ENCODE assay signal across 18 cellular contexts in genomic region chr2:15797231-15797945, GRCh38.
DNase-seq lines count a peak whose midpoint lies in the region; FAIRE-seq and TF ChIP-seq lines count a peak whose summit lies in the region.
"Had no signal": no experiment of that assay in that cellular context is flagged by ENCODE, and none has a peak within 500 bp of the region (broad histone marks: within the 10 kb centered on the region; RNA-seq: fewer than 3 reads in every experiment).

No MANE protein-coding gene starts in this region.

- no peak overlapping the region for H3K4me2 ChIP-seq in OCI-LY3 (ENCODE audit: low read length)
- H3K4me2 ChIP-seq: BLaER1, hepatocyte had no signal

- H3K4me3 ChIP-seq in BE2C (ENCODE audit: low read depth, low read length), result no peak overlapping the region
- no peak overlapping the region for H3K4me3 ChIP-seq in OCI-LY3 (ENCODE audit: low read length)
- no peak overlapping the region for H3K4me3 ChIP-seq in kidney (ENCODE audit: low read length in 2 of 2)
- no peak overlapping the region for H3K4me3 ChIP-seq in stomach
- H3K4me3 ChIP-seq: BLaER1, hepatocyte, lung had no signal

- no peaks in the 10 kb centered on the region for H3K27me3 ChIP-seq in BE2C
- peaks cover 17% of the 10 kb centered on the region for H3K27me3 ChIP-seq in OCI-LY3 (ENCODE audit: low read depth, low read length)
- peaks cover 0 to 20% (median 0%) of the 10 kb centered on the region in 3 donors for H3K27me3 ChIP-seq in stomach
- H3K27me3 ChIP-seq: BLaER1, hepatocyte had no signal

- DNase-seq in BE2C (peak; percentile 30), kidney (no peak), SKM-1 treated with dmso at 0.1 percent for 144 hours (lab: John Stamatoyannopoulos, UW; ENCODE audit: unreplicated experiment) (no peak), KBM-7 (no peak), stomach (no peak)
- DNase-seq in stimulated activated CD8-positive, alpha-beta memory T cell treated with anti-CD3 and anti-CD28 coated beads, Interleukin-4, amount 100 ng/mL, for 48 hours, result no peak
- DNase-seq: activated CD4-positive, alpha-beta memory T cell treated with anti-CD3 and anti-CD28 coated beads, Interleukin-2, amount 10 ng/mL, durations not matched to agents 7 days and 5 days; aorta; dermis blood vessel endothelial cell; NCI-H345; RPMI8226; stimulated activated naive CD4-positive, alpha-beta T cell treated with Interleukin-2 at 50 U/mL for 16 hours had no signal

- no peak for FAIRE-seq in kidney (lab: Jason Lieb, UNC)
- FAIRE-seq: urothelium cell line had no signal

- TF ChIP-seq CTCF in BE2C (IDR thresholded peaks at IDR 0.05; ENCODE audit: low read depth, low read length) (peak; percentile 56), GM12874 (IDR thresholded peaks at IDR 0.05; ENCODE audit: insufficient read depth, low read depth, low read length) (peak; percentile 24; the same call in 1 of the 2 replicates), OCI-LY3 (IDR thresholded peaks at IDR 0.05; ENCODE audit: low read depth, low read length) (peak; percentile 42), kidney (IDR thresholded peaks at IDR 0.05; ENCODE audit: borderline replicate concordance, extremely low read depth, insufficient read depth) (peak; percentile 24), stomach (IDR thresholded peaks at IDR 0.05) (no peak)

- H3K79me2 ChIP-seq in OCI-LY3 (ENCODE audit: low read length), result no peaks in the 10 kb centered on the region
- H3K79me2 ChIP-seq: hepatocyte had no signal

- no peaks in the 10 kb centered on the region for H4K20me1 ChIP-seq in OCI-LY3 (ENCODE audit: insufficient read depth, low read length)
- H4K20me1 ChIP-seq: BLaER1 had no signal

- TF ChIP-seq EP300 in stomach (IDR thresholded peaks at IDR 0.05), result no peak

- H3K4me1 ChIP-seq in BE2C, result no peaks in the 10 kb centered on the region
- peaks cover 6% of the 10 kb centered on the region; the same call in 1 of the 2 replicates for H3K4me1 ChIP-seq in OCI-LY3 (ENCODE audit: low read length)
- H3K4me1 ChIP-seq in kidney (ENCODE audit: control insufficient read depth in 1 of 2, insufficient read depth in 1 of 2, low read depth in 1 of 2, low read length in 2 of 2), result peaks cover 0 to 1% of the 10 kb centered on the region in 2 donors
- peaks cover 0 to 7% (median 0%) of the 10 kb centered on the region in 4 donors for H3K4me1 ChIP-seq in stomach

- in situ Hi-C loops in KBM-7 (cut with MboI; ENCODE audit: low pct_unique_long_range_greater_than_20kb, low sequenced_read_pairs), result no loop called here

- intact Hi-C loops in kidney (cut with DNase I), result no loop called here
- intact Hi-C loops in stomach (cut with DNase I; ENCODE audit: low total_unique reads), result no loop called here

- H3K9me3 ChIP-seq in BE2C (no peaks in the 10 kb centered on the region), OCI-LY3 (ENCODE audit: insufficient read depth, low read length) (no peaks in the 10 kb centered on the region), kidney (ENCODE audit: control insufficient read depth in 1 of 2, low read length in 2 of 2) (no peaks in the 10 kb centered on the region), stomach (no peaks in the 10 kb centered on the region)
- H3K9me3 ChIP-seq: BLaER1 had no signal

- no peak for TF ChIP-seq POLR2A in stomach (IDR thresholded peaks at IDR 0.05)

- H2AFZ ChIP-seq in OCI-LY3 (ENCODE audit: low read depth, low read length), result no peak overlapping the region
- H2AFZ ChIP-seq: hepatocyte had no signal

- H3K9ac ChIP-seq in OCI-LY3 (ENCODE audit: low read length), result no peak overlapping the region
- no peak overlapping the region for H3K9ac ChIP-seq in kidney (ENCODE audit: low read length in 2 of 2)
- H3K9ac ChIP-seq: BLaER1 had no signal

- H3K27ac ChIP-seq in OCI-LY3 (ENCODE audit: low read length) (no peak overlapping the region), kidney (ENCODE audit: low read depth in 2 of 2, low read length in 2 of 2) (no peak overlapping the region), stomach (no peak overlapping the region)
- H3K27ac ChIP-seq: BLaER1, hepatocyte had no signal

- WGBS in stomach, 5 donors, result 63 to 72% (median 66%) methylated on average over 11 of the region's 11 CpGs

- H3K36me3 ChIP-seq in BE2C (no peaks in the 10 kb centered on the region), OCI-LY3 (replicated peaks; ENCODE audit: low read depth, low read length) (no peaks in the 10 kb centered on the region), kidney (ENCODE audit: control insufficient read depth in 1 of 2, insufficient read depth in 2 of 2, low read length in 2 of 2) (no peaks in the 10 kb centered on the region), stomach (no peaks in the 10 kb centered on the region)
- H3K36me3 ChIP-seq: BLaER1 had no signal

Comparison
In these comparisons a context has a peak if more than half of its experiments do, and no peak if none do; other contexts are left out.
1. CTCF ChIP-seq: peak in BE2C (single experiment), GM12874 (single experiment), OCI-LY3 (single experiment) and kidney (single experiment); none in stomach (0 of 7).